Comparison of ENCODE assay signal across 28 cellular contexts in genomic region chr2:135845257-135845656, GRCh38. TPM values are rescaled to one million over a fixed set of nuclear protein-coding genes. Genes with fewer than 3 reads are reported as not detected.
"Had no signal": no experiment of that assay in that cellular context is flagged by ENCODE, and none has a peak within 500 bp of the region (broad histone marks: within the 10 kb centered on the region; RNA-seq: fewer than 3 reads in every experiment).

No MANE protein-coding gene starts in this region.

- H3K27ac ChIP-seq: esophagus squamous epithelium, spleen, tibial nerve, WERI-Rb-1 had no signal

- H3K4me3 Mint-ChIP-seq: activated CD4-positive, alpha-beta memory T cell treated with anti-CD3 and anti-CD28 coated beads for 36 hours; activated T-cell treated with anti-CD3 and anti-CD28 coated beads, Interleukin-2, amount 50 U/mL, for 24 hours; activated T-helper 17 cell treated with anti-CD3 and anti-CD28 coated beads, Interleukin-2, amount 50 U/mL, for 72 hours; mesothelial cell of epicardium; naive B cell; T-helper 17 cell had no signal

- H3K9me3 Mint-ChIP-seq: activated CD4-positive, alpha-beta memory T cell treated with anti-CD3 and anti-CD28 coated beads for 36 hours; activated T-cell treated with anti-CD3 and anti-CD28 coated beads, Interleukin-2, amount 50 U/mL, for 24 hours; activated T-helper 17 cell treated with anti-CD3 and anti-CD28 coated beads, Interleukin-2, amount 50 U/mL, for 72 hours; mesothelial cell of epicardium; naive B cell had no signal

- H3K9me3 ChIP-seq: esophagus squamous epithelium, spleen, tibial nerve had no signal

- H3K27ac Mint-ChIP-seq: activated CD4-positive, alpha-beta memory T cell treated with anti-CD3 and anti-CD28 coated beads for 36 hours; activated T-helper 17 cell treated with anti-CD3 and anti-CD28 coated beads, Interleukin-2, amount 50 U/mL, for 72 hours; mesothelial cell of epicardium; T-helper 17 cell had no signal

- DNase-seq: activated CD4-positive, alpha-beta memory T cell treated with anti-CD3 and anti-CD28 coated beads for 36 hours; activated CD4-positive, alpha-beta T cell treated with anti-CD3 and anti-CD28 coated beads for 48 hours; activated CD8-positive, alpha-beta memory T cell treated with anti-CD3 and anti-CD28 coated beads, Interleukin-2, amount 50 U/mL, for 4 hours; activated gamma-delta T cell treated with Interleukin-2 at 50 U/mL for 16 hours; activated naive CD4-positive, alpha-beta T cell treated with anti-CD3 and anti-CD28 coated beads, Interleukin-2, amount 50 U/mL, for 16 hours; activated T-cell treated with anti-CD3 and anti-CD28 coated beads, Interleukin-2, amount 50 U/mL, for 24 hours; cerebellar nuclear complex; cortex of kidney; esophagus squamous epithelium; foreskin melanocyte; islet precursor cell; left colon; mammary epithelial cell; naive B cell; right cardiac atrium; spleen; stimulated activated naive CD4-positive, alpha-beta T cell treated with Interleukin-2 at 50 U/mL for 16 hours; T-helper 17 cell; T1000; WERI-Rb-1 had no signal

- ATAC-seq: activated CD4-positive, CD25-positive, alpha-beta regulatory T cell treated with anti-CD3 and anti-CD28 coated beads, Interleukin-2, amount 50 U/mL, for 24 hours; activated T-helper 17 cell treated with anti-CD3 and anti-CD28 coated beads, Interleukin-2, amount 50 U/mL, for 72 hours; left colon; right cardiac atrium; T-helper 17 cell had no signal

- H3K27me3 Mint-ChIP-seq: activated CD4-positive, alpha-beta memory T cell treated with anti-CD3 and anti-CD28 coated beads for 36 hours; activated T-cell treated with anti-CD3 and anti-CD28 coated beads, Interleukin-2, amount 50 U/mL, for 24 hours; activated T-helper 17 cell treated with anti-CD3 and anti-CD28 coated beads, Interleukin-2, amount 50 U/mL, for 72 hours; naive B cell; T-helper 17 cell had no signal

- H3K4me3 ChIP-seq: esophagus squamous epithelium, spleen, tibial nerve had no signal

- H3K27me3 ChIP-seq: esophagus squamous epithelium, spleen, tibial nerve had no signal

- H3K4me1 Mint-ChIP-seq: naive B cell had no signal

RNA-seq across cellular contexts. Expression of gene LCT, which starts 8.3 kb away (rescaled TPM):
- total RNA-seq: bronchial epithelial cell, liver, mammary epithelial cell, mesothelial cell of epicardium, pulmonary artery endothelial cell, right cardiac atrium, temporal lobe had no signal
